In the genomic region with DNA sequence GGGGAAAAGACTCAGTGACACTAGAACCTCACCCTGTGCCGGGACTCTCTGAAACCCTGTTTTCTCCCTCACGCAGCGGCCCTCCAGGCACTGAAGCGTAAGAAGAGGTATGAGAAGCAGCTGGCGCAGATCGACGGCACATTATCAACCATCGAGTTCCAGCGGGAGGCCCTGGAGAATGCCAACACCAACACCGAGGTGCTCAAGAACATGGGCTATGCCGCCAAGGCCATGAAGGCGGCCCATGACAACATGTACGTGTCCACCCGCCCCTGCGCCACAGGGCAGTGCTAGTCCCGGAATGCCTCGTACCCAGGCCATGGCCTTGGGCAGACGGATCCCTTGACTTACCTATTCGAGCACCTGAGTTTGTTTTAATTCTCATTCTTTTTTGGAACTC, we compare ENCODE assay signal across 27 cellular contexts.
"Had no signal": no experiment of that assay in that cellular context is flagged by ENCODE, and none has a peak within 500 bp of the region (broad histone marks: within the 10 kb centered on the region; RNA-seq: fewer than 3 reads in every experiment).

No MANE protein-coding gene starts in this region.

- H3K9me3 Mint-ChIP-seq: activated naive CD4-positive, alpha-beta T cell treated with anti-CD3 and anti-CD28 coated beads, Interleukin-2, amount 50 U/mL, for 24 hours; activated naive CD8-positive, alpha-beta T cell treated with anti-CD3 and anti-CD28 coated beads, Interleukin-2, amount 50 U/mL, for 24 hours; activated T-helper 1 cell treated with anti-CD3 and anti-CD28 coated beads, Interleukin-12 subunit alpha, Interleukin-12 subunit beta, Interleukin-2, Interleukin-4 antibody, amounts not matched to agents 30 ng/mL and 10 ng/mL and 1 ng/mL, durations not matched to agents 14 hours and 24 hours and 36 hours; T-cell had no signal

- DNase-seq: activated CD4-positive, alpha-beta T cell treated with anti-CD3 and anti-CD28 coated beads for 48 hours; activated CD4-positive, alpha-beta T cell treated with anti-CD3 and anti-CD28 coated beads, Interleukin-2, amount 50 U/mL, for 4 hours; activated CD4-positive, CD25-positive, alpha-beta regulatory T cell treated with anti-CD3 and anti-CD28 coated beads, Interleukin-2, amount 50 U/mL, for 72 hours; activated CD8-positive, alpha-beta memory T cell treated with anti-CD3 and anti-CD28 coated beads, Interleukin-2, amount 50 U/mL, for 48 hours; activated CD8-positive, alpha-beta T cell treated with anti-CD3 and anti-CD28 coated beads, Interleukin-2, amount 10 ng/mL, durations not matched to agents 7 days and 5 days; activated effector memory CD4-positive, alpha-beta T cell treated with Interleukin-2 at 50 U/mL for 16 hours; activated naive CD4-positive, alpha-beta T cell; activated naive CD8-positive, alpha-beta T cell treated with anti-CD3 and anti-CD28 coated beads, Interleukin-2, amount 50 U/mL, for 24 hours; activated T-cell treated with anti-CD3 and anti-CD28 coated beads, Interleukin-2, amount 50 U/mL, for 1 hour; amniotic stem cell; body of pancreas; central memory CD4-positive, alpha-beta T cell; Kasumi-1; NCI-H1048; NCI-H1417; NCI-H1930; NCI-H2107; NCI-H2171 treated with DMSO at 0.1 percent for 48 hours; NCI-H226; NCI-H526 treated with DMSO at 0.1 percent for 48 hours; NCI-H82; T-cell had no signal

- H3K4me3 ChIP-seq: ascending aorta, body of pancreas, SK-N-MC had no signal

- H3K27ac Mint-ChIP-seq: activated naive CD8-positive, alpha-beta T cell treated with anti-CD3 and anti-CD28 coated beads, Interleukin-2, amount 50 U/mL, for 24 hours had no signal

- H3K27me3 Mint-ChIP-seq: activated naive CD4-positive, alpha-beta T cell treated with anti-CD3 and anti-CD28 coated beads, Interleukin-2, amount 50 U/mL, for 24 hours; activated naive CD8-positive, alpha-beta T cell treated with anti-CD3 and anti-CD28 coated beads, Interleukin-2, amount 50 U/mL, for 24 hours; T-cell had no signal

- ATAC-seq: activated CD8-positive, alpha-beta T cell treated with anti-CD3 and anti-CD28 coated beads, Interleukin-2, amount 10 ng/mL, durations not matched to agents 7 days and 5 days; activated naive CD8-positive, alpha-beta T cell treated with anti-CD3 and anti-CD28 coated beads, Interleukin-2, amount 50 U/mL, for 24 hours; body of pancreas; Right ventricle myocardium inferior; T-cell had no signal

- H3K9me3 ChIP-seq: ascending aorta, body of pancreas had no signal

- H3K27ac ChIP-seq: ascending aorta, body of pancreas, SK-N-MC had no signal

- H3K27me3 ChIP-seq: ascending aorta, body of pancreas had no signal

- H3K4me3 Mint-ChIP-seq: activated CD8-positive, alpha-beta T cell treated with anti-CD3 and anti-CD28 coated beads, Interleukin-2, amount 10 ng/mL, durations not matched to agents 7 days and 5 days; activated naive CD4-positive, alpha-beta T cell treated with anti-CD3 and anti-CD28 coated beads, Interleukin-2, amount 50 U/mL, for 24 hours; activated naive CD8-positive, alpha-beta T cell treated with anti-CD3 and anti-CD28 coated beads, Interleukin-2, amount 50 U/mL, for 24 hours; activated T-helper 1 cell treated with anti-CD3 and anti-CD28 coated beads, Interleukin-12 subunit alpha, Interleukin-12 subunit beta, Interleukin-2, Interleukin-4 antibody, amounts not matched to agents 30 ng/mL and 10 ng/mL and 1 ng/mL, durations not matched to agents 14 hours and 24 hours and 36 hours; T-cell had no signal
